Comparison of ENCODE assay signal across 9 cellular contexts in the genomic region with DNA sequence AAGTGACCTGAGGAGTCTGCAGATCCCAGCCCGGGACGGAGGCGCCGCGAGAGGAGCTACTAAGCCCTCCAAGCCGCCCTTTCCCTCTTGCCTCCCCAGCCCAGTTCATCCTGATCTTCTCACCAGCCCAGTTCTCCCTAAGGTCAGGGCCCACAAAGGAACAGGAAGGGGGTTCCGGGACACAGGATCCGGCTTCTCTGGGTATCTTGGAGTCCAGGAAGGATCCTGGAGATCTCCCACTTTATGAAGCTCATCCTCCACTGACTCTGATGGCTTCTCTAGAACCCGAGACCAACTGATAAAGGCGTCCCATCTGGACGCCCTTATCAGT. TPM values are rescaled to one million over a fixed set of nuclear protein-coding genes. Genes with fewer than 3 reads are reported as not detected.
DNase-seq lines count a peak whose midpoint lies in the region; ATAC-seq and TF ChIP-seq lines count a peak whose summit lies in the region.
"Had no signal": no experiment of that assay in that cellular context is flagged by ENCODE, and none has a peak within 500 bp of the region (broad histone marks: within the 10 kb centered on the region; RNA-seq: fewer than 3 reads in every experiment).

No MANE protein-coding gene starts in this region.

- ATAC-seq in activated CD8-positive, alpha-beta T cell treated with anti-CD3 and anti-CD28 coated beads for 36 hours: no peak
- ATAC-seq in activated CD8-positive, alpha-beta T cell treated with anti-CD3 and anti-CD28 coated beads, Interleukin-2, amount 10 ng/mL, durations not matched to agents 7 days and 5 days: no peak
- no peak for ATAC-seq in GM21390 (IDR thresholded peaks at IDR 0.05; ENCODE audit: unreplicated experiment)

- H3K36me3 ChIP-seq in subcutaneous abdominal adipose tissue (ENCODE audit: control insufficient read depth in 5 of 5, insufficient read depth in 5 of 5, low read length in 5 of 5): no peaks in the 10 kb centered on the region
- H3K36me3 ChIP-seq: uterus had no signal

- no peak for DNase-seq in activated CD8-positive, alpha-beta T cell treated with anti-CD3 and anti-CD28 coated beads for 36 hours
- no peak for DNase-seq in activated CD8-positive, alpha-beta T cell treated with anti-CD3 and anti-CD28 coated beads, Interleukin-2, amount 10 ng/mL, durations not matched to agents 7 days and 5 days
- DNase-seq in activated naive CD8-positive, alpha-beta T cell treated with anti-CD3 and anti-CD28 coated beads for 36 hours: no peak
- DNase-seq in iPS-NIHi7 (ENCODE audit: extremely low spot score): peak; percentile 16
- no peak for DNase-seq in EL
- DNase-seq in cerebellar cortex (ENCODE audit: low spot score): no peak
- DNase-seq: uterus had no signal

- POLR2A ChIA-PET in activated CD8-positive, alpha-beta T cell treated with anti-CD3 and anti-CD28 coated beads for 36 hours (lab: Charles Lee): interaction anchor here (1.0 to 1.7 kb wide), 4 partner anchors 13 to 190 kb away, joined by 3 to 7 read pairs (median 4); no protein-coding TSS in a partner anchor
- POLR2A ChIA-PET in activated CD8-positive, alpha-beta T cell treated with anti-CD3 and anti-CD28 coated beads, Interleukin-2, amount 10 ng/mL, durations not matched to agents 7 days and 5 days (lab: Charles Lee): interaction anchor here (1.4 kb wide), 1 partner anchor 44 kb away, joined by 3 read pairs; no protein-coding TSS in a partner anchor

- no peak overlapping the region for H3K27ac Mint-ChIP-seq in activated CD8-positive, alpha-beta T cell treated with anti-CD3 and anti-CD28 coated beads for 36 hours
- H3K27ac Mint-ChIP-seq in activated CD8-positive, alpha-beta T cell treated with anti-CD3 and anti-CD28 coated beads, Interleukin-2, amount 10 ng/mL, durations not matched to agents 7 days and 5 days: no peak overlapping the region
- no peak overlapping the region for H3K27ac Mint-ChIP-seq in activated naive CD8-positive, alpha-beta T cell treated with anti-CD3 and anti-CD28 coated beads for 36 hours

- H3K27me3 Mint-ChIP-seq in activated CD8-positive, alpha-beta T cell treated with anti-CD3 and anti-CD28 coated beads for 36 hours: no peaks in the 10 kb centered on the region
- H3K27me3 Mint-ChIP-seq in activated CD8-positive, alpha-beta T cell treated with anti-CD3 and anti-CD28 coated beads, Interleukin-2, amount 10 ng/mL, durations not matched to agents 7 days and 5 days (ENCODE audit: low read depth): peaks cover 17% of the 10 kb centered on the region
- H3K27me3 Mint-ChIP-seq in activated naive CD8-positive, alpha-beta T cell treated with anti-CD3 and anti-CD28 coated beads for 36 hours: peaks cover 13% of the 10 kb centered on the region

- intact Hi-C loops in activated CD8-positive, alpha-beta T cell treated with anti-CD3 and anti-CD28 coated beads for 36 hours (cut with micrococcal nuclease): no loop called here

- H3K27ac ChIP-seq in subcutaneous abdominal adipose tissue (ENCODE audit: low read depth, low read length): no peak overlapping the region
- H3K27ac ChIP-seq: uterus had no signal

- H3K4me1 Mint-ChIP-seq in activated CD8-positive, alpha-beta T cell treated with anti-CD3 and anti-CD28 coated beads for 36 hours (ENCODE audit: low read depth): peaks cover 6% of the 10 kb centered on the region
- H3K4me1 Mint-ChIP-seq in activated CD8-positive, alpha-beta T cell treated with anti-CD3 and anti-CD28 coated beads, Interleukin-2, amount 10 ng/mL, durations not matched to agents 7 days and 5 days (ENCODE audit: low read depth): peaks cover 4% of the 10 kb centered on the region
- H3K4me1 Mint-ChIP-seq in activated naive CD8-positive, alpha-beta T cell treated with anti-CD3 and anti-CD28 coated beads for 36 hours: peaks cover 4% of the 10 kb centered on the region

- no peaks in the 10 kb centered on the region for H3K36me3 Mint-ChIP-seq in activated CD8-positive, alpha-beta T cell treated with anti-CD3 and anti-CD28 coated beads for 36 hours (ENCODE audit: low read depth)
- no peaks in the 10 kb centered on the region for H3K36me3 Mint-ChIP-seq in activated CD8-positive, alpha-beta T cell treated with anti-CD3 and anti-CD28 coated beads, Interleukin-2, amount 10 ng/mL, durations not matched to agents 7 days and 5 days (ENCODE audit: low read depth)
- no peaks in the 10 kb centered on the region for H3K36me3 Mint-ChIP-seq in activated naive CD8-positive, alpha-beta T cell treated with anti-CD3 and anti-CD28 coated beads for 36 hours

- CTCF ChIA-PET in activated CD8-positive, alpha-beta T cell treated with anti-CD3 and anti-CD28 coated beads for 36 hours (lab: Charles Lee): interaction anchor here (0.9 to 2.1 kb wide), 4 partner anchors 14 to 58 kb away, joined by 3 to 8 read pairs (median 3); no protein-coding TSS in a partner anchor
- CTCF ChIA-PET in activated CD8-positive, alpha-beta T cell treated with anti-CD3 and anti-CD28 coated beads, Interleukin-2, amount 10 ng/mL, durations not matched to agents 7 days and 5 days (lab: Charles Lee): interaction anchor here (0.7 to 1.0 kb wide), 2 partner anchors 13 to 112 kb away, joined by 3 read pairs; no protein-coding TSS in a partner anchor

- H3K9me3 ChIP-seq in subcutaneous abdominal adipose tissue (ENCODE audit: control insufficient read depth in 5 of 5, low read length in 5 of 5): no peaks in the 10 kb centered on the region
- H3K9me3 ChIP-seq: uterus had no signal

- peak overlapping the region in 3 of 5 donors; percentile 2 to 55 (median 52) for H3K4me3 ChIP-seq in subcutaneous abdominal adipose tissue (ENCODE audit: low read depth in 1 of 5, low read length in 5 of 5)

- H3K9me3 Mint-ChIP-seq in activated CD8-positive, alpha-beta T cell treated with anti-CD3 and anti-CD28 coated beads for 36 hours: no peaks in the 10 kb centered on the region
- no peaks in the 10 kb centered on the region for H3K9me3 Mint-ChIP-seq in activated CD8-positive, alpha-beta T cell treated with anti-CD3 and anti-CD28 coated beads, Interleukin-2, amount 10 ng/mL, durations not matched to agents 7 days and 5 days (ENCODE audit: insufficient read depth)
- H3K9me3 Mint-ChIP-seq in activated naive CD8-positive, alpha-beta T cell treated with anti-CD3 and anti-CD28 coated beads for 36 hours: no peaks in the 10 kb centered on the region

- no peak overlapping the region for H3K9ac ChIP-seq in subcutaneous abdominal adipose tissue (ENCODE audit: low read length in 5 of 5)

- H3K4me1 ChIP-seq in subcutaneous abdominal adipose tissue (ENCODE audit: control insufficient read depth in 5 of 5, insufficient read depth in 5 of 5, low read length in 5 of 5): peaks cover 0 to 11% (median 9%) of the 10 kb centered on the region in 5 donors
- H3K4me1 ChIP-seq: uterus had no signal

- no peak for TF ChIP-seq CTCF in activated CD8-positive, alpha-beta T cell treated with anti-CD3 and anti-CD28 coated beads for 36 hours (IDR thresholded peaks at IDR 0.05)

- H3K27me3 ChIP-seq in subcutaneous abdominal adipose tissue (ENCODE audit: control insufficient read depth in 5 of 5, insufficient read depth in 4 of 5, low read length in 5 of 5): peaks cover 7 to 35% (median 20%) of the 10 kb centered on the region in 5 donors
- H3K27me3 ChIP-seq: uterus had no signal

- H3K4me3 Mint-ChIP-seq in activated CD8-positive, alpha-beta T cell treated with anti-CD3 and anti-CD28 coated beads for 36 hours: peak overlapping the region; percentile 68
- H3K4me3 Mint-ChIP-seq in activated CD8-positive, alpha-beta T cell treated with anti-CD3 and anti-CD28 coated beads, Interleukin-2, amount 10 ng/mL, durations not matched to agents 7 days and 5 days: no peak overlapping the region
- H3K4me3 Mint-ChIP-seq in activated naive CD8-positive, alpha-beta T cell treated with anti-CD3 and anti-CD28 coated beads for 36 hours: peak overlapping the region; percentile 29

RNA-seq across cellular contexts. Expression of gene HLA-C, which starts 36.9 kb away (rescaled TPM):
- total RNA-seq in activated CD8-positive, alpha-beta T cell treated with anti-CD3 and anti-CD28 coated beads for 36 hours: 100 to 1,000 TPM; 833 to 860 TPM
- total RNA-seq in activated CD8-positive, alpha-beta T cell treated with anti-CD3 and anti-CD28 coated beads, Interleukin-2, amount 10 ng/mL, durations not matched to agents 7 days and 5 days: 1,000 to 10,000 TPM; 1,075 to 1,135 TPM
- 100 to 1,000 TPM; 736 to 755 TPM for total RNA-seq in activated naive CD8-positive, alpha-beta T cell treated with anti-CD3 and anti-CD28 coated beads for 36 hours

RNA-seq across cellular contexts. Expression of gene HLA-B, which starts 48.2 kb away (rescaled TPM):
- 1,000 to 10,000 TPM; 2,892 to 2,968 TPM for total RNA-seq in activated CD8-positive, alpha-beta T cell treated with anti-CD3 and anti-CD28 coated beads for 36 hours
- 1,000 to 10,000 TPM; 3,406 to 3,473 TPM for total RNA-seq in activated CD8-positive, alpha-beta T cell treated with anti-CD3 and anti-CD28 coated beads, Interleukin-2, amount 10 ng/mL, durations not matched to agents 7 days and 5 days
- total RNA-seq in activated naive CD8-positive, alpha-beta T cell treated with anti-CD3 and anti-CD28 coated beads for 36 hours: 1,000 to 10,000 TPM; 2,753 to 2,773 TPM
